Comparison of ENCODE assay signal across 9 cellular contexts in the genomic region with DNA sequence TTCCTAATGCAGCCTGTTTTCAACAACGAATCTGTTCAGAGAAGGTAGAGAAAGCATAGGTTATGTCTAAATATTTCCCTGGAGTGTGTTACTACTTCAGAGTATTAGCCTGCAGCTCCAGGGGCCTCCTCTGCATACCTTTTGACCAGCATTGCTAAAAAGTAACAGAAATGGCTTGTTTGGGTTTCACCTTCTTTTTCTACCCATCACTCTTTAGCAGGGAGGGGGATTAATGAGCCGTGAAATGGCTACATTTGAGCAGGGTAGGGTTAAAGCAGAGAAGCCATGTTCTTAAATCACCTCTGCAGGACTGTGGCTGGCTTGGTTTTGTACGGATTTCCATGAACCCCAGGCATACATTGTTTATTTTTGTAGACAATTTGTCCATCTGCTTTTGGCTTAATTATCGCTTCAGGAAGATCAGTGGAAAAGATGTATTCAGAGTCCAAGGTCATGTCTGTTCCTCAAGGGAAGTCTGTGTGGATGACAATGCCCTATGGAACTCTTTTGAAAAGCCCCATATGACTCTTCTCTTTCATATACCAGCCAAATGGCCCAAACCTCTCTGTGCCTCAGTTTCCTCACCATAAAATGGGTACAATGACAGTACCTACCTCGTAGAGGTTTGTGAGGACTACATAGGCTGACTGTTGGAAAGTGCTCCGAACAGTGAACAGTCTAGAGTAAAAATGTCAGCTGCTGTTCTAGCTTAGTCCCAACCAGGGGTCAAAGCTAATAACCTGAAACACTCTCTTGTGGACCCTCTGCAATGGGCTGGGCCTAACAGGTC.
DNase-seq lines count a peak whose midpoint lies in the region; ATAC-seq and TF ChIP-seq lines count a peak whose summit lies in the region.
"Had no signal": no experiment of that assay in that cellular context is flagged by ENCODE, and none has a peak within 500 bp of the region (broad histone marks: within the 10 kb centered on the region; RNA-seq: fewer than 3 reads in every experiment).

No MANE protein-coding gene starts in this region.

- no peak overlapping the region for H2AFZ ChIP-seq in GM23338

- intact Hi-C loops in gastrocnemius medialis (cut with DNase I; ENCODE audit: low total_unique reads): loop anchor here (1.0 to 10.0 kb wide), 6 partner anchors 15 to 303 kb away; partner anchors contain the start of genes COL4A1, COL4A2 and ING1

- H3F3A ChIP-seq in GM23338 (replicated peaks; ENCODE audit: low read depth): no peaks in the 10 kb centered on the region

- H3K4me1 Mint-ChIP-seq in endothelial cell (ENCODE audit: unreplicated experiment) (peaks cover 85% of the 10 kb centered on the region), GM23338 (peaks cover 36% of the 10 kb centered on the region)

- H3K27ac ChIP-seq in gastrocnemius medialis (peak overlapping the region; percentile 75 to 87 (median 80)), GM23338 (ENCODE audit: low read depth) (no peak overlapping the region)
- H3K27ac ChIP-seq: HL-60 had no signal

- H3K27ac Mint-ChIP-seq in endothelial cell (ENCODE audit: unreplicated experiment) (peak overlapping the region; percentile 90), GM23338 (no peak overlapping the region)

- no peak for TF ChIP-seq POLR2A in gastrocnemius medialis (IDR thresholded peaks at IDR 0.05)

- TF ChIP-seq CTCF in endothelial cell (IDR thresholded peaks at IDR 0.05; ENCODE audit: unreplicated experiment) (no peak), gastrocnemius medialis (IDR thresholded peaks at IDR 0.05 in 4 of 5, conservative IDR thresholded peaks at IDR 0.05 in 1 of 5) (no peak), GM23338 (conservative IDR thresholded peaks at IDR 0.05; ENCODE audit: low read depth in 2 of 2) (no peak)

- in situ Hi-C loops in gastrocnemius medialis (cut with MboI; ENCODE audit: low sequenced_read_pairs in 4 of 4): loop anchor here in 3 of 4 donors (5.0 to 25.0 kb wide), 4 partner anchors 107 to 187 kb away; partner anchors contain the start of genes COL4A1 (in 1 of the 3) and COL4A2 (in 1 of the 3)

- H3K4me1 ChIP-seq in gastrocnemius medialis (peaks cover 54 to 55% of the 10 kb centered on the region in 2 donors), GM23338 (ENCODE audit: insufficient read depth) (peaks cover 6% of the 10 kb centered on the region; the same call in 1 of the 2 replicates)

- H3K9me3 Mint-ChIP-seq in endothelial cell (ENCODE audit: unreplicated experiment) (no peaks in the 10 kb centered on the region), GM23338 (no peaks in the 10 kb centered on the region; the same call in 2 of the 3 replicates)

- ATAC-seq in GM19025 (IDR thresholded peaks at IDR 0.05; ENCODE audit: low read depth, unreplicated experiment): peak; percentile 4
- peak; percentile 13 for ATAC-seq in HG03354 (IDR thresholded peaks at IDR 0.05; ENCODE audit: poor library complexity, severe bottlenecking, unreplicated experiment)
- no peak for ATAC-seq in gastrocnemius medialis
- no peak for ATAC-seq in GM23338

- no peak overlapping the region for H3K4me2 ChIP-seq in GM23338

- H4K20me1 ChIP-seq in GM23338 (replicated peaks; ENCODE audit: insufficient read depth): no peaks in the 10 kb centered on the region

- no peaks in the 10 kb centered on the region for H3K27me3 ChIP-seq in gastrocnemius medialis
- H3K27me3 ChIP-seq in GM23338 (ENCODE audit: insufficient read depth): no peaks in the 10 kb centered on the region

- no peak for DNase-seq in endothelial cell (ENCODE audit: low spot score)
- DNase-seq in gastrocnemius medialis: no peak
- DNase-seq in SW480 (ENCODE audit: low spot score): no peak
- no peak for DNase-seq in GM23338 (ENCODE audit: low spot score)
- no peak for DNase-seq in cerebellum (ENCODE audit: low spot score)
- DNase-seq in stimulated activated naive CD4-positive, alpha-beta T cell (lab: John Stamatoyannopoulos, UW): no peak

- H3K36me3 ChIP-seq in gastrocnemius medialis (no peaks in the 10 kb centered on the region), GM23338 (ENCODE audit: insufficient read depth) (no peaks in the 10 kb centered on the region)

- no peaks in the 10 kb centered on the region for H3K79me2 ChIP-seq in GM23338 (replicated peaks; ENCODE audit: insufficient read depth)

- H3K9me2 ChIP-seq in GM23338 (ENCODE audit: insufficient read depth): no peaks in the 10 kb centered on the region

- H3K36me3 Mint-ChIP-seq in endothelial cell (ENCODE audit: low read depth, unreplicated experiment): peaks cover 72% of the 10 kb centered on the region
- peaks cover 11% of the 10 kb centered on the region for H3K36me3 Mint-ChIP-seq in GM23338 (ENCODE audit: low read depth)

- H3K4me3 Mint-ChIP-seq in endothelial cell (ENCODE audit: unreplicated experiment) (no peak overlapping the region), GM23338 (no peak overlapping the region)

- no peaks in the 10 kb centered on the region for H3K9me3 ChIP-seq in gastrocnemius medialis

- peak overlapping the region in 1 of 4 donors; percentile 10 for H3K4me3 ChIP-seq in gastrocnemius medialis
- H3K4me3 ChIP-seq in GM23338: no peak overlapping the region

- H3K27me3 Mint-ChIP-seq in endothelial cell (ENCODE audit: unreplicated experiment) (peaks cover 23% of the 10 kb centered on the region), GM23338 (ENCODE audit: insufficient read depth, low read depth, poor library complexity) (peaks cover 13% of the 10 kb centered on the region)

TF ChIP-seq in GM23338, 12 proteins besides CTCF, POLR2A, EP300 and RAD21 (continues in another document):
- no peak for TF ChIP-seq NANOG (IDR thresholded peaks at IDR 0.05; ENCODE audit: borderline replicate concordance)
- TF ChIP-seq ZNF331 (CRISPR knock-in tag; IDR thresholded peaks at IDR 0.05; ENCODE audit: low read depth): no peak
- TF ChIP-seq ZNF462 (CRISPR knock-in tag; IDR thresholded peaks at IDR 0.05): no peak
- TF ChIP-seq ZNF114 (CRISPR knock-in tag; IDR thresholded peaks at IDR 0.05): no peak
- TF ChIP-seq EZH2 (IDR thresholded peaks at IDR 0.05; ENCODE audit: low read depth, unreplicated experiment): no peak
- no peak for TF ChIP-seq POLR2AphosphoS5 (IDR thresholded peaks at IDR 0.05; ENCODE audit: low read depth)
- TF ChIP-seq STAT1 (IDR thresholded peaks at IDR 0.05; ENCODE audit: unreplicated experiment): no peak

Comparison
In these comparisons a context has a peak if more than half of its experiments do, and no peak if none do; other contexts are left out.
1. ATAC-seq: peak in GM19025 (single experiment) and HG03354 (single experiment); none in gastrocnemius medialis (0 of 2) and GM23338 (single experiment).